In the genomic region with DNA sequence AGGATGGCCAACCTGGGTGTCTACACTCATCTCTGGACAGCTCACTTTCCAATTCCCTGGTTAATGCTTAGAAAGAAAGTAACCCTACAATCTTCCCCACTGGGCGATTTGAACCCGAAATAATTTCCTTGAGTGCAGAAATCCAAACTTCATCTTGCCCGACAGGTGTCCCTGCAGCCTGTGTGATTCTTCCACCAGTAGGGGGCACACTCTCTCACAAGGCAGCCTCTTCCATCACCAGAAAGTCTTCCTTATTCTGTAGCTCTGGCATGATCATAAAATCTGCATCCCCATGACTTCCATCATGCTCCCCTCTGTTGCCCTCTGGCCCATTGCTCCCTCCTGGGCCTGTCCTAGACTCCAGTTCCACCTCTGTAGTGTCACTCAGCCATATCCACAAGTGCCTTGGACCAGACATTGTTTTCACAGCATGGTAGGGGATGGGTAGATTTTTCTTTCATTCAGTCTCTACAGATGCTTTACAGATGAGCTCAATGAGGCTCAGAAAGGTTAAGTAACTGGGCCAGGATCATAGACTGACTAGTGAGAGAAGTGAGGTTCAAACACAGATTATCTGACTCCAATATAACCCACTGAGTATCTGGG, we compare ENCODE assay signal across 15 cellular contexts.
DNase-seq lines count a peak whose midpoint lies in the region; ATAC-seq and TF ChIP-seq lines count a peak whose summit lies in the region.
"Had no signal": no experiment of that assay in that cellular context is flagged by ENCODE, and none has a peak within 500 bp of the region (broad histone marks: within the 10 kb centered on the region; RNA-seq: fewer than 3 reads in every experiment).

No MANE protein-coding gene starts in this region.

- no peaks in the 10 kb centered on the region for H3K9me3 Mint-ChIP-seq in Calu3 (ENCODE audit: low read depth, unreplicated experiment)

- CTCF ChIA-PET in Calu3 (lab: Charles Lee) = no interaction called here

- intact Hi-C loops in Calu3 (cut with micrococcal nuclease; ENCODE audit: unreplicated experiment) = no loop called here

- H3K27ac Mint-ChIP-seq in Calu3 (ENCODE audit: unreplicated experiment) = no peak overlapping the region

- no CpG with 5 or more reads among the region's 3 CpGs for WGBS in iPS DF 6.9 (ENCODE audit: insufficient coverage, insufficient read length)

- H3K36me3 ChIP-seq in H7 (replicated peaks; ENCODE audit: control insufficient read depth, insufficient read depth, low read length) (no peaks in the 10 kb centered on the region), iPS DF 6.9 (ENCODE audit: control insufficient read depth, insufficient read depth, low read length) (no peaks in the 10 kb centered on the region)

- no peaks in the 10 kb centered on the region for H3K4me1 Mint-ChIP-seq in Calu3 (ENCODE audit: low read depth, unreplicated experiment)

- H3K27me3 ChIP-seq in H7 (ENCODE audit: control insufficient read depth, insufficient read depth, low read length) (no peaks in the 10 kb centered on the region), iPS DF 6.9 (ENCODE audit: control insufficient read depth, insufficient read depth, low read length) (no peaks in the 10 kb centered on the region)

- no TSS peak for BruUV-seq in Calu3 (replicated peaks; lab: Mats Ljungman, UMichigan)

- H3K4me3 ChIP-seq in H7 (ENCODE audit: insufficient read depth, low read depth, low read length) (no peak overlapping the region), iPS DF 6.9 (ENCODE audit: low read length) (no peak overlapping the region)

- ATAC-seq in GM19324 (IDR thresholded peaks at IDR 0.05; ENCODE audit: low FRiP score, unreplicated experiment) (no peak), GM18520 (IDR thresholded peaks at IDR 0.05; ENCODE audit: unreplicated experiment) (no peak), GM21447 (IDR thresholded peaks at IDR 0.05; ENCODE audit: unreplicated experiment) (no peak)

- no peak overlapping the region for H3K27ac ChIP-seq in iPS DF 6.9 (ENCODE audit: low read length)

- DNase-seq in Calu3 (no peak), H7 (peak; percentile 11), RPMI8226 (peak; percentile 27), iPS DF 6.9 (ENCODE audit: low read depth, low spot score) (peak; percentile 18), glomerular visceral epithelial cell (ENCODE audit: extremely low spot score) (no peak)
- DNase-seq: activated CD4-positive, alpha-beta T cell treated with anti-CD3 and anti-CD28 coated beads for 4 hours; activated effector memory CD4-positive, alpha-beta T cell treated with Interleukin-2 at 50 U/mL for 16 hours; caudate nucleus; COR-L47; NCI-H1417 treated with DMSO at 0.1 percent for 48 hours; NCI-H748 treated with DMSO at 0.1 percent for 48 hours; SW 1271 had no signal

- no peak overlapping the region for H3K4me3 Mint-ChIP-seq in Calu3 (ENCODE audit: low read depth, unreplicated experiment)

- no peaks in the 10 kb centered on the region for H3K36me3 Mint-ChIP-seq in Calu3 (ENCODE audit: insufficient read depth, unreplicated experiment)

- H3K9me3 ChIP-seq in iPS DF 6.9 (ENCODE audit: control insufficient read depth, insufficient read depth, low read length) = no peaks in the 10 kb centered on the region

- peaks cover 33% of the 10 kb centered on the region for H3K27me3 Mint-ChIP-seq in Calu3 (ENCODE audit: unreplicated experiment)

- no peaks in the 10 kb centered on the region for H3K4me1 ChIP-seq in iPS DF 6.9 (ENCODE audit: control insufficient read depth, insufficient read depth, low read length)

- TF ChIP-seq CTCF in Calu3 (IDR thresholded peaks at IDR 0.05; ENCODE audit: unreplicated experiment) = peak; percentile 44

Comparison
In these comparisons a context has a peak if more than half of its experiments do, and no peak if none do; other contexts are left out.
1. DNase-seq: peak in H7 (single experiment), RPMI8226 (single experiment) and iPS DF 6.9 (single experiment); none in Calu3 (single experiment) and glomerular visceral epithelial cell (single experiment).